Comparison of ENCODE assay signal across 9 cellular contexts in genomic region chr3:107752202-107752990, GRCh38.
DNase-seq lines count a peak whose midpoint lies in the region; TF ChIP-seq lines count a peak whose summit lies in the region.
"Had no signal": no experiment of that assay in that cellular context is flagged by ENCODE, and none has a peak within 500 bp of the region (broad histone marks: within the 10 kb centered on the region; RNA-seq: fewer than 3 reads in every experiment).

No MANE protein-coding gene starts in this region.

- no peaks in the 10 kb centered on the region for H3K4me1 Mint-ChIP-seq in brain
- H3K4me1 Mint-ChIP-seq in CD14-positive monocyte, result no peaks in the 10 kb centered on the region

- no peaks in the 10 kb centered on the region for H3K4me1 ChIP-seq in vagina

- no peaks in the 10 kb centered on the region for H3K9me3 ChIP-seq in vagina

- no peaks in the 10 kb centered on the region for H3K36me3 ChIP-seq in vagina

- no peak for TF ChIP-seq POLR2A in vagina (IDR thresholded peaks at IDR 0.05)

- H3K27me3 ChIP-seq in vagina, result no peaks in the 10 kb centered on the region

- TF ChIP-seq CTCF in GM12875 (IDR thresholded peaks at IDR 0.05; ENCODE audit: borderline replicate concordance, insufficient read depth, low read depth, low read length), result peak; percentile 42; the same call in 1 of the 2 replicates
- TF ChIP-seq CTCF in brain (conservative IDR thresholded peaks at IDR 0.05), result peak; percentile 35 to 61
- TF ChIP-seq CTCF in vagina (IDR thresholded peaks at IDR 0.05), result no peak
- TF ChIP-seq CTCF in CD14-positive monocyte (IDR thresholded peaks at IDR 0.05), result no peak

- H3K4me3 Mint-ChIP-seq in brain (no peak overlapping the region), CD14-positive monocyte (no peak overlapping the region)
- H3K4me3 Mint-ChIP-seq: natural killer cell treated with Interleukin-12 subunit alpha and Interleukin-12 subunit beta and Interleukin-15 and Interleukin-18, amount 100 ng/mL, for 72 hours had no signal

- H3K9me3 Mint-ChIP-seq in brain (no peaks in the 10 kb centered on the region), CD14-positive monocyte (no peaks in the 10 kb centered on the region)
- H3K9me3 Mint-ChIP-seq: natural killer cell treated with Interleukin-12 subunit alpha and Interleukin-12 subunit beta and Interleukin-15 and Interleukin-18, amount 100 ng/mL, for 72 hours had no signal

- peak; percentile 85 for DNase-seq in NCI-H1105 treated with DMSO at 0.1 percent for 48 hours (lab: John Stamatoyannopoulos, UW)
- peak; percentile 47 to 50 for DNase-seq in lung microvascular endothelial cell (ENCODE audit: low read depth in 2 of 2)
- DNase-seq in vagina (ENCODE audit: extremely low spot score in 2 of 2), result no peak
- no peak for DNase-seq in activated T-cell treated with anti-CD3 and anti-CD28 coated beads, Interleukin-2, amount 50 U/mL, for 1 hour
- no peak for DNase-seq in NK-92 treated with Interleukin-12 subunit alpha and Interleukin-12 subunit beta, amount 100 ng/mL, for 24 hours (lab: John Stamatoyannopoulos, UW)
- no peak for DNase-seq in CD14-positive monocyte (ENCODE audit: low spot score)

- no peak overlapping the region for H3K27ac ChIP-seq in vagina

- H3K36me3 Mint-ChIP-seq in brain, result peaks cover 14% of the 10 kb centered on the region
- H3K36me3 Mint-ChIP-seq in CD14-positive monocyte, result peaks cover 13 to 26% of the 10 kb centered on the region in 2 donors
- H3K36me3 Mint-ChIP-seq: natural killer cell treated with Interleukin-12 subunit alpha and Interleukin-12 subunit beta and Interleukin-15 and Interleukin-18, amount 100 ng/mL, for 72 hours had no signal

- H3K27me3 Mint-ChIP-seq in brain, result peaks cover 2% of the 10 kb centered on the region
- peaks cover 0 to 1% (median 0%) of the 10 kb centered on the region in 3 donors for H3K27me3 Mint-ChIP-seq in CD14-positive monocyte (ENCODE audit: low read depth in 3 of 3)
- H3K27me3 Mint-ChIP-seq: natural killer cell treated with Interleukin-12 subunit alpha and Interleukin-12 subunit beta and Interleukin-15 and Interleukin-18, amount 100 ng/mL, for 72 hours had no signal

- intact Hi-C loops in vagina (cut with DNase I), result no loop called here
- intact Hi-C loops in CD14-positive monocyte (cut with micrococcal nuclease), result no loop called here

- H3K4me3 ChIP-seq in GM12875 (ENCODE audit: low read depth, low read length), result no peak overlapping the region
- H3K4me3 ChIP-seq in vagina, result no peak overlapping the region

- no peak overlapping the region for H3K27ac Mint-ChIP-seq in brain
- peak overlapping the region in 1 of 7 donors; percentile 39 for H3K27ac Mint-ChIP-seq in CD14-positive monocyte
- H3K27ac Mint-ChIP-seq: natural killer cell treated with Interleukin-12 subunit alpha and Interleukin-12 subunit beta and Interleukin-15 and Interleukin-18, amount 100 ng/mL, for 72 hours had no signal

Comparison
In these comparisons a context has a peak if more than half of its experiments do, and no peak if none do; other contexts are left out.
1. CTCF ChIP-seq: peak in GM12875 (single experiment) and brain (2 of 2); none in vagina (0 of 3) and CD14-positive monocyte (single experiment).
2. DNase-seq: peak in NCI-H1105 treated with DMSO at 0.1 percent for 48 hours (single experiment) and lung microvascular endothelial cell (2 of 2); none in vagina (0 of 2), activated T-cell treated with anti-CD3 and anti-CD28 coated beads, Interleukin-2, amount 50 U/mL, for 1 hour (single experiment), NK-92 treated with Interleukin-12 subunit alpha and Interleukin-12 subunit beta, amount 100 ng/mL, for 24 hours (single experiment) and CD14-positive monocyte (single experiment).